18 cellular contexts compared by ENCODE assay signal in the genomic region with DNA sequence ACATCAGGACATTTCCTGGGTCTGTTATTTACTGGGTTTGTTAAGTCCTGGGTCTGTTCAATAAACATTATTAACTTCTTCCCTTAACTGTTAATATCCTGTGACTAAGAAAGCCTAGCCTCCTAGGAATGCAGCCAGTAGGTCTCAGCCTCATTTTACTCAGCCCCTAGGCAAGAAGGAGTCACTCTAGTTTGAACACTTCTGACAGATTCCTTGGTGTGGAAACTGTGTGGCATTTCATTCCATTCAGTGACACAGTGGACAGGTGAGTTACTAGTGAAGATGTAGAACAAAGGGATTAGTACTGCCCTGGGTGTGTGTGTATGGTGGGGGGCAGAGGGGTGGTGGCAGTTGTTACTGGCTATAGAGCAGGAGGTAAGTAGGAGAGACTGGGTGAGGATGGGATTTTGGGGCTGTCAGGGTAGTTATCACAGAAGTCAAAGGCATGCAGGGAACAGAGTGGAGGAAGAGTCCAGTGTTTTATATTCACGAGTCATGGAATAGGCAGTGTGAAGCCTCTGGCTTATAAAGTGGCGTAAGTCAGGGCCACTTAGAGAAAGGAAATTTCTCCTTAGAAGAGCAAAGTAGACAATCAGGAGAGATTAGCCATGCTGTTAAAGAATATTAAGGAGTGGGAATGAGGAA. TPM values are rescaled to one million over a fixed set of nuclear protein-coding genes. Genes with fewer than 3 reads are reported as not detected.
DNase-seq lines count a peak whose midpoint lies in the region; ATAC-seq, FAIRE-seq and TF ChIP-seq lines count a peak whose summit lies in the region.
"Had no signal": no experiment of that assay in that cellular context is flagged by ENCODE, and none has a peak within 500 bp of the region (broad histone marks: within the 10 kb centered on the region; RNA-seq: fewer than 3 reads in every experiment).

No MANE protein-coding gene starts in this region.

- CTCF ChIA-PET in A673 (lab: Charles Lee) (no interaction called here), HCT116 (lab: Charles Lee) (no interaction called here)

- H3K9me3 ChIP-seq in A673 (ENCODE audit: low read depth, low read length, poor library complexity, severe bottlenecking) (peaks cover 9% of the 10 kb centered on the region), HCT116 (ENCODE audit: control insufficient read depth in 1 of 2, insufficient read depth in 1 of 2, low read depth in 1 of 2, low read length in 2 of 2) (no peaks in the 10 kb centered on the region), keratinocyte (ENCODE audit: control insufficient read depth, low read depth, low read length) (no peaks in the 10 kb centered on the region)
- H3K9me3 ChIP-seq: Peyer's patch had no signal

- no peak for TF ChIP-seq RAD21 in HCT116 (IDR thresholded peaks at IDR 0.05; ENCODE audit: low read depth)

- no peaks in the 10 kb centered on the region for H3K27me3 ChIP-seq in A673 (replicated peaks; ENCODE audit: insufficient read depth, low read depth, low read length, poor library complexity)
- H3K27me3 ChIP-seq in HCT116 (ENCODE audit: insufficient read depth, low read length) = no peaks in the 10 kb centered on the region
- no peaks in the 10 kb centered on the region for H3K27me3 ChIP-seq in keratinocyte (ENCODE audit: control insufficient read depth, extremely low read depth, insufficient read depth, low read length)
- H3K27me3 ChIP-seq: neutrophil, Peyer's patch had no signal

- H3K36me3 ChIP-seq in A673 (ENCODE audit: insufficient read depth, low read length, poor library complexity, severe bottlenecking) (no peaks in the 10 kb centered on the region), HCT116 (ENCODE audit: control insufficient read depth in 1 of 2, insufficient read depth in 2 of 2, low read length in 2 of 2) (no peaks in the 10 kb centered on the region), keratinocyte (ENCODE audit: control insufficient read depth in 2 of 2, extremely low read depth in 1 of 2, insufficient read depth in 2 of 2, low read length in 2 of 2) (no peaks in the 10 kb centered on the region)
- H3K36me3 ChIP-seq: neutrophil, Peyer's patch had no signal

- no peak overlapping the region for H3K27ac ChIP-seq in A673 (ENCODE audit: low read depth, low read length, poor library complexity, severe bottlenecking)
- peak overlapping the region; percentile 22; the same call in 1 of the 2 replicates for H3K27ac ChIP-seq in HCT116 (ENCODE audit: low read depth, low read length)
- no peak overlapping the region for H3K27ac ChIP-seq in keratinocyte (ENCODE audit: control insufficient read depth, insufficient read depth, low read length)
- H3K27ac ChIP-seq: neutrophil, Peyer's patch, skin epidermis had no signal

- H4K20me1 ChIP-seq in HCT116 (ENCODE audit: insufficient read depth) (no peaks in the 10 kb centered on the region), keratinocyte (ENCODE audit: control insufficient read depth, extremely low read depth, insufficient read depth, low read length) (no peaks in the 10 kb centered on the region)

- peaks cover 12% of the 10 kb centered on the region for H3K27me3 Mint-ChIP-seq in activated T-helper 2 cell treated with anti-CD3 and anti-CD28 coated beads, Interferon-gamma antibody, Interleukin-2, Interleukin-4, amounts not matched to agents 10 μg/mL and 5 μg/mL and 100 μg/mL, durations not matched to agents 14 hours and 24 hours and 36 hours (ENCODE audit: low read depth)

- H3K27ac Mint-ChIP-seq in activated T-helper 2 cell treated with anti-CD3 and anti-CD28 coated beads, Interferon-gamma antibody, Interleukin-2, Interleukin-4, amounts not matched to agents 10 μg/mL and 5 μg/mL and 100 μg/mL, durations not matched to agents 14 hours and 24 hours and 36 hours = no peak overlapping the region
- H3K27ac Mint-ChIP-seq: activated CD4-positive, alpha-beta T cell treated with anti-CD3 and anti-CD28 coated beads, Interleukin-2, amount 10 ng/mL, durations not matched to agents 7 days and 5 days; activated T-cell treated with anti-CD3 and anti-CD28 coated beads, Interleukin-2, amount 50 U/mL, for 24 hours; IgD-negative memory B cell had no signal

- no peak for TF ChIP-seq POLR2A in HCT116 (IDR thresholded peaks at IDR 0.05; ENCODE audit: borderline replicate concordance, extremely low read depth, insufficient read depth, insufficient read length)

- peak; percentile 24 for DNase-seq in A673 (ENCODE audit: low spot score)
- DNase-seq in HCT116 (ENCODE audit: low read depth, low spot score) = peak; percentile 48
- DNase-seq in astrocyte of the hippocampus (ENCODE audit: low read depth, low spot score) = peak; percentile 51
- peak; percentile 53 for DNase-seq in keratinocyte (ENCODE audit: low read depth, low spot score)
- no peak for DNase-seq in activated T-helper 2 cell treated with anti-CD3 and anti-CD28 coated beads, Interferon-gamma antibody, Interleukin-2, Interleukin-4, amounts not matched to agents 10 μg/mL and 5 μg/mL and 100 μg/mL, durations not matched to agents 14 hours and 24 hours and 36 hours (ENCODE audit: low spot score)
- no peak for DNase-seq in HPDE6-E6E7 (ENCODE audit: extremely low spot score)
- DNase-seq: activated CD4-positive, alpha-beta T cell treated with anti-CD3 and anti-CD28 coated beads, Interleukin-2, amount 10 ng/mL, durations not matched to agents 7 days and 5 days; activated T-cell treated with anti-CD3 and anti-CD28 coated beads, Interleukin-2, amount 50 U/mL, for 24 hours; NCI-H1436 treated with DMSO at 0.1 percent for 48 hours; NCI-H510A treated with DMSO at 0.1 percent for 48 hours; Peyer's patch had no signal

- H3K4me1 Mint-ChIP-seq in activated T-helper 2 cell treated with anti-CD3 and anti-CD28 coated beads, Interferon-gamma antibody, Interleukin-2, Interleukin-4, amounts not matched to agents 10 μg/mL and 5 μg/mL and 100 μg/mL, durations not matched to agents 14 hours and 24 hours and 36 hours (ENCODE audit: low read depth) = no peaks in the 10 kb centered on the region
- H3K4me1 Mint-ChIP-seq: activated CD4-positive, alpha-beta T cell treated with anti-CD3 and anti-CD28 coated beads, Interleukin-2, amount 10 ng/mL, durations not matched to agents 7 days and 5 days; IgD-negative memory B cell had no signal

- H3K79me2 ChIP-seq in HCT116 (ENCODE audit: insufficient read depth, low read length) (no peaks in the 10 kb centered on the region), keratinocyte (ENCODE audit: control insufficient read depth, insufficient read depth, low read length) (no peaks in the 10 kb centered on the region)

- ATAC-seq in HCT116 = peak; percentile 71
- ATAC-seq in GM19351 (IDR thresholded peaks at IDR 0.05; ENCODE audit: unreplicated experiment) = no peak
- ATAC-seq in HG03095 (IDR thresholded peaks at IDR 0.05; ENCODE audit: unreplicated experiment) = no peak

- POLR2A ChIA-PET in A673 (lab: Charles Lee; ENCODE audit: low non-redundant PET) (no interaction called here), HCT116 (lab: Charles Lee) (no interaction called here)

- no peaks in the 10 kb centered on the region for H3K9me2 ChIP-seq in HCT116 (ENCODE audit: insufficient read depth)

- no peaks in the 10 kb centered on the region for H3K36me3 Mint-ChIP-seq in activated T-helper 2 cell treated with anti-CD3 and anti-CD28 coated beads, Interferon-gamma antibody, Interleukin-2, Interleukin-4, amounts not matched to agents 10 μg/mL and 5 μg/mL and 100 μg/mL, durations not matched to agents 14 hours and 24 hours and 36 hours (ENCODE audit: low read depth)

- dilution Hi-C loops in keratinocyte (cut with MboI; ENCODE audit: extremely low pct_ligation_motif_present, low sequenced_read_pairs) = no loop called here

- no peak overlapping the region for H3K4me3 Mint-ChIP-seq in activated T-helper 2 cell treated with anti-CD3 and anti-CD28 coated beads, Interferon-gamma antibody, Interleukin-2, Interleukin-4, amounts not matched to agents 10 μg/mL and 5 μg/mL and 100 μg/mL, durations not matched to agents 14 hours and 24 hours and 36 hours (ENCODE audit: low read depth)
- H3K4me3 Mint-ChIP-seq: activated CD4-positive, alpha-beta T cell treated with anti-CD3 and anti-CD28 coated beads, Interleukin-2, amount 10 ng/mL, durations not matched to agents 7 days and 5 days; activated T-cell treated with anti-CD3 and anti-CD28 coated beads, Interleukin-2, amount 50 U/mL, for 24 hours; IgD-negative memory B cell had no signal

- H2AFZ ChIP-seq in HCT116 (ENCODE audit: low read depth, low read length, poor library complexity, severe bottlenecking) (no peak overlapping the region), keratinocyte (ENCODE audit: control insufficient read depth, low read length) (no peak overlapping the region)

- no peaks in the 10 kb centered on the region for H3K9me3 Mint-ChIP-seq in activated T-helper 2 cell treated with anti-CD3 and anti-CD28 coated beads, Interferon-gamma antibody, Interleukin-2, Interleukin-4, amounts not matched to agents 10 μg/mL and 5 μg/mL and 100 μg/mL, durations not matched to agents 14 hours and 24 hours and 36 hours
- H3K9me3 Mint-ChIP-seq: activated CD4-positive, alpha-beta T cell treated with anti-CD3 and anti-CD28 coated beads, Interleukin-2, amount 10 ng/mL, durations not matched to agents 7 days and 5 days had no signal

- RAD21 ChIA-PET in HCT116 (lab: Charles Lee; ENCODE audit: low non-redundant PET in 1 of 2, low total read pairs in 2 of 2, uncharacterized antibody in 2 of 2, unreplicated experiment in 2 of 2) = no interaction called here

- 0 out of 2 replicates have a peak overlapping the region, but pooled peaks have one; percentile 9 for H3K9ac ChIP-seq in HCT116 (ENCODE audit: low read length)
- H3K9ac ChIP-seq in keratinocyte (ENCODE audit: control insufficient read depth, extremely low read depth, insufficient read depth, low read length) = no peak overlapping the region

- intact Hi-C loops in A673 (cut with micrococcal nuclease; ENCODE audit: unreplicated experiment) (no loop called here), HCT116 (cut with micrococcal nuclease) (no loop called here)
- intact Hi-C loops in activated T-helper 2 cell treated with anti-CD3 and anti-CD28 coated beads, Interferon-gamma antibody, Interleukin-2, Interleukin-4, amounts not matched to agents 10 μg/mL and 5 μg/mL and 100 μg/mL, durations not matched to agents 14 hours and 24 hours and 36 hours (cut with micrococcal nuclease) = no loop called here

- H3K9me1 ChIP-seq in keratinocyte (ENCODE audit: control insufficient read depth, extremely low read depth, insufficient read depth, low read length) = no peaks in the 10 kb centered on the region

- FAIRE-seq in keratinocyte (lab: Jason Lieb, UNC) = peak; percentile 90
- FAIRE-seq: GM12891 had no signal

- H3K4me2 ChIP-seq in HCT116 (ENCODE audit: low read length) (peak overlapping the region; percentile 44), keratinocyte (ENCODE audit: control insufficient read depth, extremely low read depth, insufficient read depth, low read depth, low read length) (no peak overlapping the region)

- H3K4me3 ChIP-seq in A673 (ENCODE audit: low read depth, low read length, poor library complexity, severe bottlenecking) (no peak overlapping the region), HCT116 (replicated peaks in 1 of 2; ENCODE audit: low read depth in 1 of 2, low read length in 2 of 2) (no peak overlapping the region), keratinocyte (ENCODE audit: control insufficient read depth in 2 of 3, extremely low read depth in 1 of 3, insufficient read depth in 2 of 3, low read depth in 1 of 3, low read length in 3 of 3) (no peak overlapping the region)
- H3K4me3 ChIP-seq: Peyer's patch, skin epidermis had no signal

- BruUV-seq in A673 (replicated peaks; lab: Mats Ljungman, UMichigan) (no TSS peak), HCT116 (replicated peaks; lab: Mats Ljungman, UMichigan) (no TSS peak)

- TF ChIP-seq CTCF in A673 (conservative IDR thresholded peaks at IDR 0.05; ENCODE audit: low read depth, low read length) = no peak
- no peak for TF ChIP-seq CTCF in HCT116 (IDR thresholded peaks at IDR 0.05 in 2 of 3, conservative IDR thresholded peaks at IDR 0.05 in 1 of 3; ENCODE audit: borderline replicate concordance in 1 of 3, insufficient read depth in 1 of 3, low read depth in 2 of 3, low read length in 2 of 3)
- no peak for TF ChIP-seq CTCF in keratinocyte (optimal IDR thresholded peaks at IDR 0.05 in 1 of 3, IDR thresholded peaks at IDR 0.05 in 1 of 3, conservative IDR thresholded peaks at IDR 0.05 in 1 of 3; ENCODE audit: extremely low read depth in 1 of 3, insufficient read depth in 2 of 3, low read length in 3 of 3)

- H3K4me1 ChIP-seq in A673 (ENCODE audit: insufficient read depth, low read length, poor library complexity, severe bottlenecking) = no peaks in the 10 kb centered on the region
- peaks cover 0 to 18% of the 10 kb centered on the region in 2 experiments; a peak in 1 of 4 replicates for H3K4me1 ChIP-seq in HCT116 (ENCODE audit: control insufficient read depth in 1 of 2, insufficient read depth in 2 of 2, low read length in 2 of 2)
- H3K4me1 ChIP-seq in keratinocyte (ENCODE audit: control insufficient read depth, extremely low read depth, insufficient read depth, low read length) = peaks cover 15% of the 10 kb centered on the region
- H3K4me1 ChIP-seq: Peyer's patch had no signal

RNA-seq across cellular contexts. Expression of a gene that starts 28.4 kb away (rescaled TPM):
- 20.7 and 20.8 TPM in 2 replicates for total RNA-seq in A673 (2021)
- total RNA-seq in HCT116 (2021; ENCODE audit: unreplicated experiment) = 6.5 TPM
- polyA plus RNA-seq in HCT116 (2012) = 3.0 and 5.9 TPM in 2 replicates
- 0.94 to 3.8 TPM (median 2.0 TPM) in 3 replicates for polyA plus RNA-seq in keratinocyte
- polyA plus RNA-seq in keratinocyte (2011; ENCODE audit: low read depth) = 0.17 TPM
- polyA plus RNA-seq in keratinocyte (2011; cell fraction: cytosol; rRNA removed) = 1.3 and 2.8 TPM in 2 replicates
- 2.6 and 2.9 TPM in 2 replicates for polyA plus RNA-seq in keratinocyte (2011; cell fraction: nucleus; rRNA removed)
- 0.38 and 2.8 TPM in 2 replicates for polyA plus RNA-seq in keratinocyte (2012; ENCODE audit: low replicate concordance)
- polyA minus RNA-seq in keratinocyte = 2.5 to 3.5 TPM (median 2.6 TPM) in 3 replicates
- polyA minus RNA-seq in keratinocyte (2011; cell fraction: cytosol; rRNA and poly(A)+ RNA removed) = 1.3 TPM
- 1.3 and 4.2 TPM in 2 replicates for polyA minus RNA-seq in keratinocyte (2011; cell fraction: nucleus; rRNA and poly(A)+ RNA removed)
- not detected in 2 replicates for total RNA-seq in activated T-helper 2 cell treated with anti-CD3 and anti-CD28 coated beads, Interferon-gamma antibody, Interleukin-2, Interleukin-4, amounts not matched to agents 10 μg/mL and 5 μg/mL and 100 μg/mL, durations not matched to agents 14 hours and 24 hours and 36 hours
- total RNA-seq: activated CD4-positive, alpha-beta T cell treated with anti-CD3 and anti-CD28 coated beads, Interleukin-2, amount 10 ng/mL, durations not matched to agents 7 days and 5 days; Peyer's patch; T-helper 2 cell treated with Interferon-gamma antibody and Interleukin-4, amounts not matched to agents 100 ng/mL and 5 ng/mL, for 36 hours had no signal
- polyA plus RNA-seq: IgD-negative memory B cell had no signal

Comparison
In these comparisons a context has a peak if more than half of its experiments do, and no peak if none do; other contexts are left out.
1. DNase-seq: peak in A673 (single experiment), HCT116 (single experiment), astrocyte of the hippocampus (single experiment) and keratinocyte (single experiment); none in activated T-helper 2 cell treated with anti-CD3 and anti-CD28 coated beads, Interferon-gamma antibody, Interleukin-2, Interleukin-4, amounts not matched to agents 10 μg/mL and 5 μg/mL and 100 μg/mL, durations not matched to agents 14 hours and 24 hours and 36 hours (single experiment) and HPDE6-E6E7 (single experiment).